In the genomic region with DNA sequence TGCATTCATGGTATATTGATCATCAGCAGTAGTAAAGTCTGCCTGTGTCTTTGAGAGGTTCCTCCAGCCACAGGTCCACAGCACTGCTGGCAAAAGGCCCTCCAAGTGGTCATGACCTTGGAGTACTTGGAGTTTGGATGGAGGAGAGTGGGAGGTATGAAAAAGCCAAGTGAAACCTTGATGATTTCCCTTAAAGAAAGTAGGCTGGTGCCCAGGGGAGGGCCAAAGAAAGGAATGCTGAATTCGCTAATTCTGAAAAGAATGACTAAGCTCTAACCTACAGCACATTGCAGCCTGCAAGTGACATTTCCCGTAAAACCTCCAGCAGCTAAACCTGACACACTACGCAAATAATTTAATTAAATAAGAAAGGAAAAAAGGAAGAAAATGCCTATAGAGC, we compare ENCODE assay signal across 13 cellular contexts.
DNase-seq lines count a peak whose midpoint lies in the region; ATAC-seq and TF ChIP-seq lines count a peak whose summit lies in the region.
"Had no signal": no experiment of that assay in that cellular context is flagged by ENCODE, and none has a peak within 500 bp of the region (broad histone marks: within the 10 kb centered on the region; RNA-seq: fewer than 3 reads in every experiment).

No MANE protein-coding gene starts in this region.

- peak overlapping the region; percentile 57 to 76 (median 68) for H3K4me3 Mint-ChIP-seq in CD4-positive, alpha-beta memory T cell
- H3K4me3 Mint-ChIP-seq in HFFc6 = peak overlapping the region; percentile 58
- H3K4me3 Mint-ChIP-seq in activated naive CD8-positive, alpha-beta T cell treated with anti-CD3 and anti-CD28 coated beads for 36 hours = peak overlapping the region; percentile 12
- H3K4me3 Mint-ChIP-seq: activated B cell treated with CpG ODN at 0.5 μM for 24 hours had no signal

- H3K27ac ChIP-seq in CD4-positive, alpha-beta memory T cell (ENCODE audit: low read depth, low read length) = peak overlapping the region; percentile 27
- H3K27ac ChIP-seq in left lung = no peak overlapping the region
- H3K27ac ChIP-seq: esophagus muscularis mucosa, pancreas had no signal

- H3K36me3 Mint-ChIP-seq in CD4-positive, alpha-beta memory T cell = peaks cover 14 to 16% of the 10 kb centered on the region in 2 donors
- H3K36me3 Mint-ChIP-seq in HFFc6 (ENCODE audit: low read depth) = peaks cover 17% of the 10 kb centered on the region
- peaks cover 15% of the 10 kb centered on the region for H3K36me3 Mint-ChIP-seq in activated naive CD8-positive, alpha-beta T cell treated with anti-CD3 and anti-CD28 coated beads for 36 hours

- H3K9me3 ChIP-seq in CD4-positive, alpha-beta memory T cell (ENCODE audit: control insufficient read depth in 1 of 2, low read length in 2 of 2) = peaks cover 0 to 5% of the 10 kb centered on the region in 2 donors
- H3K9me3 ChIP-seq in left lung = peaks cover 0 to 14% of the 10 kb centered on the region in 2 donors
- H3K9me3 ChIP-seq: pancreas had no signal

- CTCF ChIA-PET in CD4-positive, alpha-beta memory T cell (lab: Charles Lee; ENCODE audit: partially characterized antibody) = interaction anchor here (0.8 to 2.5 kb wide), 9 partner anchors 9 to 339 kb away, joined by 3 to 16 read pairs (median 4); no protein-coding TSS in a partner anchor

- peak in 1 of 5 donors; percentile 12 for DNase-seq in CD4-positive, alpha-beta memory T cell
- peak; percentile 3 for DNase-seq in HFFc6
- no peak for DNase-seq in activated naive CD8-positive, alpha-beta T cell treated with anti-CD3 and anti-CD28 coated beads for 36 hours
- no peak for DNase-seq in left lung
- no peak for DNase-seq in middle frontal gyrus (ENCODE audit: extremely low spot score, low spot score)
- DNase-seq: activated B cell treated with CpG ODN at 0.5 μM for 24 hours; NCI-H2081; pancreas; stimulated activated CD4-positive, alpha-beta T cell treated with anti-CD3 and anti-CD28 coated beads, Interleukin-4, amount 100 ng/mL, for 24 hours had no signal

- H3K27me3 ChIP-seq in CD4-positive, alpha-beta memory T cell (ENCODE audit: insufficient read depth, low read length) = no peaks in the 10 kb centered on the region
- no peaks in the 10 kb centered on the region for H3K27me3 ChIP-seq in left lung
- H3K27me3 ChIP-seq: esophagus muscularis mucosa, pancreas had no signal

- no peak for TF ChIP-seq CTCF in HFFc6 (IDR thresholded peaks at IDR 0.05)
- no peak for TF ChIP-seq CTCF in left lung (IDR thresholded peaks at IDR 0.05)

- peaks cover 65% of the 10 kb centered on the region for H3K4me1 ChIP-seq in CD4-positive, alpha-beta memory T cell (ENCODE audit: insufficient read depth, low read length)
- H3K4me1 ChIP-seq in left lung = peaks cover 0 to 9% of the 10 kb centered on the region in 2 donors

- H3K4me1 Mint-ChIP-seq in CD4-positive, alpha-beta memory T cell = peaks cover 36 to 63% (median 52%) of the 10 kb centered on the region in 4 donors
- peaks cover 33% of the 10 kb centered on the region for H3K4me1 Mint-ChIP-seq in HFFc6 (ENCODE audit: low read depth)
- H3K4me1 Mint-ChIP-seq in activated naive CD8-positive, alpha-beta T cell treated with anti-CD3 and anti-CD28 coated beads for 36 hours = peaks cover 44% of the 10 kb centered on the region

- intact Hi-C loops in CD4-positive, alpha-beta memory T cell (cut with micrococcal nuclease) = no loop called here
- intact Hi-C loops in left lung (cut with DNase I) = no loop called here

- H3K27me3 Mint-ChIP-seq in CD4-positive, alpha-beta memory T cell = no peaks in the 10 kb centered on the region
- H3K27me3 Mint-ChIP-seq in HFFc6 (ENCODE audit: insufficient read depth) = peaks cover 2% of the 10 kb centered on the region; the same call in 1 of the 2 replicates
- no peaks in the 10 kb centered on the region for H3K27me3 Mint-ChIP-seq in activated naive CD8-positive, alpha-beta T cell treated with anti-CD3 and anti-CD28 coated beads for 36 hours

- POLR2A ChIA-PET in CD4-positive, alpha-beta memory T cell (lab: Charles Lee; ENCODE audit: partially characterized antibody) = interaction anchor here (1.0 to 4.1 kb wide), 14 partner anchors 9 to 326 kb away, joined by 3 to 27 read pairs (median 5); a partner anchor contains a TSS

- no peaks in the 10 kb centered on the region for H3K36me3 ChIP-seq in CD4-positive, alpha-beta memory T cell (ENCODE audit: insufficient read depth, low read length)
- H3K36me3 ChIP-seq in left lung = no peaks in the 10 kb centered on the region
- H3K36me3 ChIP-seq: esophagus muscularis mucosa, pancreas had no signal

- H3K4me3 ChIP-seq in CD4-positive, alpha-beta memory T cell (ENCODE audit: low read length in 2 of 2) = peak overlapping the region in 1 of 2 donors; percentile 13
- H3K4me3 ChIP-seq in left lung = no peak overlapping the region
- H3K4me3 ChIP-seq: esophagus muscularis mucosa, pancreas had no signal

- ATAC-seq in left lung (peak; percentile 60), HG02798 (IDR thresholded peaks at IDR 0.05; ENCODE audit: poor library complexity, unreplicated experiment) (no peak), GM19452 (IDR thresholded peaks at IDR 0.05; ENCODE audit: unreplicated experiment) (no peak), HG03045 (IDR thresholded peaks at IDR 0.05; ENCODE audit: unreplicated experiment) (no peak)

- H3K9me3 Mint-ChIP-seq in CD4-positive, alpha-beta memory T cell = peaks cover 0 to 20% (median 18%) of the 10 kb centered on the region in 8 donors
- H3K9me3 Mint-ChIP-seq in HFFc6 = peaks cover 17% of the 10 kb centered on the region
- H3K9me3 Mint-ChIP-seq in activated naive CD8-positive, alpha-beta T cell treated with anti-CD3 and anti-CD28 coated beads for 36 hours = peaks cover 15% of the 10 kb centered on the region

- peak overlapping the region; percentile 74 to 96 (median 92) for H3K27ac Mint-ChIP-seq in CD4-positive, alpha-beta memory T cell
- peak overlapping the region; percentile 62 for H3K27ac Mint-ChIP-seq in HFFc6
- H3K27ac Mint-ChIP-seq in activated naive CD8-positive, alpha-beta T cell treated with anti-CD3 and anti-CD28 coated beads for 36 hours = peak overlapping the region; percentile 88
- H3K27ac Mint-ChIP-seq: activated B cell treated with CpG ODN at 0.5 μM for 24 hours had no signal

Comparison
In these comparisons a context has a peak if more than half of its experiments do, and no peak if none do; other contexts are left out.
1. H3K4me3 Mint-ChIP-seq: peak in every context shown above with its lines; median percentile 68 in CD4-positive, alpha-beta memory T cell; 58 in HFFc6; 12 in activated naive CD8-positive, alpha-beta T cell treated with anti-CD3 and anti-CD28 coated beads for 36 hours.